Comparison of ENCODE assay signal across 11 cellular contexts in the genomic region with DNA sequence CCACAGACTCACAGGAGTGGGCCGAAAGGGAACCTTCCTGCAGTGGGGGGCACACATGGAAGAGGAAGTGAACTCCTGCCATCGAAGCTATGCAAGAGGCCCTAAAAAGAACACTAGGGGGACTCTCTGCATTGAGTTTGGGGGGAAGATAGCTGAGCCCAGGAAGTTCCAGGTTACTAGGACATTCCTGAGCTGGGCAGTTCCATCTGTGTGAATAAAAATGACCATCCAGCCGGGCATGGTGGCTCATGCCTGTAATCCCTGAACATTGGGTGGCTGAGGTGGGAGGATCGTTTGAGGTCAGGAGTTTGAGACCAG.
DNase-seq lines count a peak whose midpoint lies in the region; ATAC-seq, FAIRE-seq and TF ChIP-seq lines count a peak whose summit lies in the region.
"Had no signal": no experiment of that assay in that cellular context is flagged by ENCODE, and none has a peak within 500 bp of the region (broad histone marks: within the 10 kb centered on the region; RNA-seq: fewer than 3 reads in every experiment).

No MANE protein-coding gene starts in this region.

- H4K20me1 ChIP-seq in K562 (replicated peaks; ENCODE audit: control insufficient read depth, insufficient read depth, low read length), result no peaks in the 10 kb centered on the region

- H3K9me3 ChIP-seq in K562 (replicated peaks; ENCODE audit: control insufficient read depth, insufficient read depth, low read depth, low read length), result peaks cover 4% of the 10 kb centered on the region; the same call in 1 of the 2 replicates
- H3K9me3 ChIP-seq in mesenchymal stem cell (ENCODE audit: control insufficient read depth, low read length), result peaks cover 23% of the 10 kb centered on the region

- DNase-seq in BJ (ENCODE audit: low read depth), result no peak
- DNase-seq in HFF-Myc (ENCODE audit: extremely low read depth, low read depth), result no peak
- no peak for DNase-seq in K562 (ENCODE audit: extremely low read depth in 1 of 4, low spot score in 3 of 4)
- peak; percentile 6 for DNase-seq in mesenchymal stem cell
- no peak for DNase-seq in NCI-H1105 (lab: John Stamatoyannopoulos, UW)
- DNase-seq in NK-92 treated with Interleukin-12 subunit alpha and Interleukin-12 subunit beta, amount 100 ng/mL, for 24 hours (lab: John Stamatoyannopoulos, UW), result no peak
- DNase-seq: activated CD8-positive, alpha-beta memory T cell treated with anti-CD3 and anti-CD28 coated beads, Interleukin-2, amount 50 U/mL, for 48 hours; MV-4-11; Right ventricle myocardium superior had no signal

- no peak for FAIRE-seq in K562 (lab: Jason Lieb, UNC)

- no peaks in the 10 kb centered on the region for H3K36me3 ChIP-seq in BJ (ENCODE audit: control insufficient read depth, insufficient read depth, low read length)
- H3K36me3 ChIP-seq in K562 (ENCODE audit: control insufficient read depth, insufficient read depth, low read length), result no peaks in the 10 kb centered on the region
- H3K36me3 ChIP-seq in mesenchymal stem cell (ENCODE audit: control insufficient read depth in 1 of 2, insufficient read depth in 2 of 2, low read depth in 1 of 2, low read length in 2 of 2), result no peaks in the 10 kb centered on the region

- no peaks in the 10 kb centered on the region for H3K9me1 ChIP-seq in K562 (ENCODE audit: control insufficient read depth, insufficient read depth, low read length)

- ATAC-seq in K562 (no peak), HG03097 (IDR thresholded peaks at IDR 0.05; ENCODE audit: low FRiP score, unreplicated experiment) (no peak), HG03442 (IDR thresholded peaks at IDR 0.05; ENCODE audit: unreplicated experiment) (no peak)

- WGBS in K562 (ENCODE audit: insufficient coverage, low coverage, missing lambda C conversion rate), result 0% methylated on average over 4 of the region's 4 CpGs
- 72% methylated on average over 4 of the region's 4 CpGs for WGBS in mesenchymal stem cell

- peak overlapping the region in 1 of 2 experiments; percentile 46 for H2BK12ac ChIP-seq in mesenchymal stem cell (ENCODE audit: low read length in 2 of 2)

- H3K4me3 ChIP-seq in BJ (ENCODE audit: low read depth, low read length), result no peak overlapping the region
- H3K4me3 ChIP-seq in HFF-Myc (replicated peaks; ENCODE audit: low read depth, low read length), result no peak overlapping the region
- no peak overlapping the region for H3K4me3 ChIP-seq in K562
- H3K4me3 ChIP-seq in mesenchymal stem cell (ENCODE audit: insufficient read depth in 1 of 2, low read depth in 1 of 2, low read length in 2 of 2), result peak overlapping the region in 1 of 2 experiments; percentile 56

- H3K9ac ChIP-seq in K562 (ENCODE audit: insufficient read depth in 1 of 2, low read depth in 2 of 2, low read length in 2 of 2) (no peak overlapping the region), mesenchymal stem cell (ENCODE audit: low read length) (peak overlapping the region; percentile 70)

- peak overlapping the region; percentile 20 for H2BK15ac ChIP-seq in mesenchymal stem cell (ENCODE audit: low read depth, poor library complexity, severe bottlenecking)

- no peak overlapping the region for H2BK120ac ChIP-seq in mesenchymal stem cell (ENCODE audit: low read depth, low read length)

- H3K79me2 ChIP-seq in K562 (ENCODE audit: control insufficient read depth, insufficient read depth, low read length), result no peaks in the 10 kb centered on the region

- no peaks in the 10 kb centered on the region for H3K27me3 ChIP-seq in BJ (ENCODE audit: control insufficient read depth, insufficient read depth, low read length)
- H3K27me3 ChIP-seq in K562 (ENCODE audit: control insufficient read depth in 2 of 2, insufficient read depth in 2 of 2, low read length in 2 of 2), result peaks cover 2 to 29% of the 10 kb centered on the region in 2 experiments; a peak in 3 of 5 replicates
- H3K27me3 ChIP-seq in mesenchymal stem cell (ENCODE audit: control insufficient read depth in 1 of 2, insufficient read depth in 1 of 2, low read length in 2 of 2), result no peaks in the 10 kb centered on the region

- no peak overlapping the region for H3K27ac ChIP-seq in K562 (ENCODE audit: extremely low read depth, low read depth, low read length)
- H3K27ac ChIP-seq in mesenchymal stem cell (ENCODE audit: low read length, poor library complexity, severe bottlenecking), result peak overlapping the region; percentile 89

- no peak overlapping the region for H2AFZ ChIP-seq in K562 (ENCODE audit: low read depth, low read length)
- peak overlapping the region; percentile 33 for H2AFZ ChIP-seq in mesenchymal stem cell (ENCODE audit: low read depth, low read length)

- intact Hi-C loops in K562 (cut with micrococcal nuclease), result no loop called here

- H3K4me1 ChIP-seq in K562 (replicated peaks in 1 of 2; ENCODE audit: control insufficient read depth in 2 of 2, insufficient read depth in 2 of 2, low read length in 2 of 2) (no peaks in the 10 kb centered on the region), mesenchymal stem cell (ENCODE audit: control insufficient read depth, insufficient read depth, low read depth, low read length) (peaks cover 34% of the 10 kb centered on the region)

- no peak overlapping the region for H3K23ac ChIP-seq in mesenchymal stem cell (ENCODE audit: low read length in 2 of 2)

- peak overlapping the region in 1 of 2 experiments; percentile 71 for H3K4ac ChIP-seq in mesenchymal stem cell (ENCODE audit: low read depth in 1 of 2, low read length in 2 of 2)

- H3K18ac ChIP-seq in mesenchymal stem cell (ENCODE audit: low read depth in 1 of 2, low read length in 2 of 2), result peak overlapping the region; percentile 3 to 87

- in situ Hi-C loops in K562 (cut with MboI), result no loop called here

- BruUV-seq in K562 (replicated peaks; lab: Mats Ljungman, UMichigan), result no TSS peak

- no peak overlapping the region for H2AK5ac ChIP-seq in mesenchymal stem cell (ENCODE audit: low read length, severe bottlenecking)

- TF ChIP-seq CTCF in BJ (IDR thresholded peaks at IDR 0.05; ENCODE audit: insufficient read depth, low read depth, low read length), result peak; percentile 49
- TF ChIP-seq CTCF in HFF-Myc (IDR thresholded peaks at IDR 0.05; ENCODE audit: low read depth, low read length, missing control alignments), result peak; percentile 42
- TF ChIP-seq CTCF in K562 (IDR thresholded peaks at IDR 0.05 in 2 of 3, conservative IDR thresholded peaks at IDR 0.05 in 1 of 3; ENCODE audit: insufficient read depth in 2 of 3, low read depth in 1 of 3, low read length in 3 of 3), result no peak

- CTCF ChIA-PET in BJ (lab: Yijun Ruan, JAX) (interaction anchor here (0.6 to 1.1 kb wide), 2 partner anchors 35 to 423 kb away, joined by 3 read pairs; no protein-coding TSS in a partner anchor), K562 (lab: Yijun Ruan, JAX; ENCODE audit: low intra/inter-chr PET ratio) (no interaction called here)

- H4K8ac ChIP-seq in mesenchymal stem cell (ENCODE audit: low read length), result peak overlapping the region; percentile 79

- no peak for TF ChIP-seq EP300 in K562 (IDR thresholded peaks at IDR 0.05; ENCODE audit: low read length)

- H3K14ac ChIP-seq in mesenchymal stem cell (ENCODE audit: low read length in 2 of 2), result no peak overlapping the region

- peak overlapping the region; percentile 5 for H4K91ac ChIP-seq in mesenchymal stem cell (ENCODE audit: low read length)

- H2BK5ac ChIP-seq in mesenchymal stem cell (ENCODE audit: low read depth, low read length, poor library complexity, severe bottlenecking), result no peak overlapping the region

- POLR2A ChIA-PET in BJ (lab: Charles Lee) (no interaction called here), K562 (lab: Yijun Ruan, JAX) (no interaction called here)

- H3K79me1 ChIP-seq in mesenchymal stem cell (replicated peaks; ENCODE audit: low read length, poor library complexity, severe bottlenecking), result no peaks in the 10 kb centered on the region

- TF ChIP-seq RAD21 in K562 (CRISPR knock-in tag; conservative IDR thresholded peaks at IDR 0.05 in 1 of 2, IDR thresholded peaks at IDR 0.05 in 1 of 2), result no peak

- H3K4me2 ChIP-seq in K562 (ENCODE audit: insufficient read depth, low read length) (no peak overlapping the region), mesenchymal stem cell (ENCODE audit: low read length, poor library complexity, severe bottlenecking) (no peak overlapping the region)

- TF ChIP-seq POLR2A in K562 (conservative IDR thresholded peaks at IDR 0.05), result no peak

TF ChIP-seq in K562, 482 proteins besides CTCF, POLR2A, EP300 and RAD21:
- no peak for TF ChIP-seq TAF7 (tag; IDR thresholded peaks at IDR 0.05)
- peak; percentile 23; the same call in 1 of the 2 replicates for TF ChIP-seq SPI1 (IDR thresholded peaks at IDR 0.05; ENCODE audit: borderline replicate concordance, low read depth, low read length)

Comparison
In these comparisons a context has a peak if more than half of its experiments do, and no peak if none do; other contexts are left out.
1. CTCF ChIP-seq: peak in BJ (single experiment) and HFF-Myc (single experiment); none in K562 (0 of 3).